ENCODE assay signal across 30 cellular contexts in genomic region chr2:75066121-75066520, GRCh38.
"Had no signal": no experiment of that assay in that cellular context is flagged by ENCODE, and none has a peak within 500 bp of the region (broad histone marks: within the 10 kb centered on the region; RNA-seq: fewer than 3 reads in every experiment).

No MANE protein-coding gene starts in this region.

- H3K4me1 ChIP-seq: adrenal gland, body of pancreas, esophagus muscularis mucosa, foreskin keratinocyte, gastrocnemius medialis, heart left ventricle had no signal

- H3K4me3 ChIP-seq: adrenal gland, body of pancreas, esophagus muscularis mucosa, gastrocnemius medialis, heart left ventricle had no signal

- H3K27me3 ChIP-seq: adrenal gland, body of pancreas, esophagus muscularis mucosa, foreskin keratinocyte, gastrocnemius medialis, heart left ventricle had no signal

- H3K9me3 ChIP-seq: adrenal gland, body of pancreas, esophagus muscularis mucosa, gastrocnemius medialis, heart left ventricle had no signal

- DNase-seq: activated B cell treated with CpG ODN at 0.5 μM for 24 hours; activated CD4-positive, alpha-beta T cell treated with anti-CD3 and anti-CD28 coated beads for 48 hours; activated CD4-positive, alpha-beta T cell treated with anti-CD3 and anti-CD28 coated beads, Interleukin-2, amount 50 U/mL, for 1 hour; activated CD4-positive, alpha-beta T cell treated with anti-CD3 and anti-CD28 coated beads, Interleukin-2, amount 50 U/mL, for 48 hours; activated CD8-positive, alpha-beta memory T cell treated with anti-CD3 and anti-CD28 coated beads, Interleukin-2, amount 10 ng/mL, durations not matched to agents 7 days and 5 days; activated CD8-positive, alpha-beta memory T cell treated with anti-CD3 and anti-CD28 coated beads, Interleukin-2, amount 50 U/mL, for 4 hours; activated CD8-positive, alpha-beta T cell treated with anti-CD3 and anti-CD28 coated beads for 36 hours; activated effector memory CD4-positive, alpha-beta T cell treated with anti-CD3 and anti-CD28 coated beads, Interleukin-2, amount 50 U/mL, for 16 hours; activated naive CD4-positive, alpha-beta T cell treated with anti-CD3 and anti-CD28 coated beads for 36 hours; activated naive CD8-positive, alpha-beta T cell treated with anti-CD3 and anti-CD28 coated beads for 36 hours; activated naive CD8-positive, alpha-beta T cell treated with anti-CD3 and anti-CD28 coated beads, Interleukin-2, amount 50 U/mL, for 24 hours; activated T-cell treated with anti-CD3 and anti-CD28 coated beads, Interleukin-2, amount 50 U/mL, for 1 hour; activated T-cell treated with anti-CD3 and anti-CD28 coated beads, Interleukin-2, amount 50 U/mL, for 48 hours; adrenal gland; aorta; body of pancreas; caudate nucleus; cortex of kidney; effector CD4-positive, alpha-beta T cell; effector memory CD8-positive, alpha-beta T cell; erythroblast; foreskin keratinocyte; gastrocnemius medialis; glutamatergic neuron; heart left ventricle; T-helper 17 cell; T1000; WERI-Rb-1 had no signal

- H3K36me3 ChIP-seq: adrenal gland, esophagus muscularis mucosa, gastrocnemius medialis, heart left ventricle, WERI-Rb-1 had no signal

- H3K27ac ChIP-seq: adrenal gland, body of pancreas, esophagus muscularis mucosa, foreskin keratinocyte, gastrocnemius medialis, heart left ventricle, WERI-Rb-1 had no signal

- FAIRE-seq: colon had no signal
